ENCODE assay signal across 10 cellular contexts in genomic region chr5:36027711-36028110, GRCh38. TPM values are rescaled to one million over a fixed set of nuclear protein-coding genes. Genes with fewer than 3 reads are reported as not detected.
"Had no signal": no experiment of that assay in that cellular context is flagged by ENCODE, and none has a peak within 500 bp of the region (broad histone marks: within the 10 kb centered on the region; RNA-seq: fewer than 3 reads in every experiment).

No MANE protein-coding gene starts in this region.

- H3K27ac ChIP-seq: HL-60, KMS-11 had no signal

- H3K9ac ChIP-seq: KMS-11 had no signal

- H3K36me3 Mint-ChIP-seq: IgD-negative memory B cell had no signal

- DNase-seq: IMR-90, KBM-7, KG1 had no signal

- H3K4me3 ChIP-seq: K562 had no signal

- ATAC-seq: HepG2, K562 had no signal

- H3K4me2 ChIP-seq: KMS-11 had no signal

- H3K27ac Mint-ChIP-seq: IgD-negative memory B cell had no signal

- H3K4me3 Mint-ChIP-seq: IgD-negative memory B cell had no signal

- H3K4me1 Mint-ChIP-seq: IgD-negative memory B cell had no signal

RNA-seq across cellular contexts. Expression of gene UGT3A1, which starts 36.5 kb away (rescaled TPM):
- total RNA-seq: HepG2, HT-29, HT1080, IMR-90, K562 had no signal

RNA-seq across cellular contexts. Expression of gene UGT3A2, which starts 39.0 kb away (rescaled TPM):
- total RNA-seq: HepG2, HT-29, HT1080, IMR-90, K562 had no signal
